In genomic region chr2:7952046-7952445, GRCh38 we compare ENCODE assay signal across 32 cellular contexts.
"Had no signal": no experiment of that assay in that cellular context is flagged by ENCODE, and none has a peak within 500 bp of the region (broad histone marks: within the 10 kb centered on the region; RNA-seq: fewer than 3 reads in every experiment).

No MANE protein-coding gene starts in this region.

- H3K9me3 Mint-ChIP-seq: activated CD4-positive, alpha-beta memory T cell treated with anti-CD3 and anti-CD28 coated beads for 36 hours; activated naive CD4-positive, alpha-beta T cell treated with anti-CD3 and anti-CD28 coated beads, Interleukin-2, amount 10 ng/mL, durations not matched to agents 7 days and 5 days; activated naive CD4-positive, alpha-beta T cell treated with anti-CD3 and anti-CD28 coated beads, Interleukin-2, amount 50 U/mL, for 72 hours; activated T-cell treated with anti-CD3 and anti-CD28 coated beads, Interleukin-2, amount 50 U/mL, for 72 hours; brain; T-helper 2 cell treated with Interferon-gamma antibody and Interleukin-4, amounts not matched to agents 5 μg/mL and 100 μg/mL, for 36 hours had no signal

- H3K27me3 Mint-ChIP-seq: activated CD4-positive, alpha-beta memory T cell treated with anti-CD3 and anti-CD28 coated beads for 36 hours; activated CD4-positive, alpha-beta T cell treated with anti-CD3 and anti-CD28 coated beads for 36 hours; activated naive CD8-positive, alpha-beta T cell treated with anti-CD3 and anti-CD28 coated beads, Interleukin-2, amount 10 ng/mL, durations not matched to agents 7 days and 5 days; brain had no signal

- H3K4me3 ChIP-seq: ascending aorta, cardiac muscle cell, colonic mucosa, gastrocnemius medialis had no signal

- H3K4me1 Mint-ChIP-seq: activated CD4-positive, alpha-beta T cell treated with anti-CD3 and anti-CD28 coated beads for 36 hours; activated CD4-positive, alpha-beta T cell treated with anti-CD3 and anti-CD28 coated beads, Interleukin-2, amount 10 ng/mL, durations not matched to agents 24 days and 14 days; activated CD8-positive, alpha-beta memory T cell treated with anti-CD3 and anti-CD28 coated beads, Interleukin-2, amount 10 ng/mL, durations not matched to agents 7 days and 5 days; activated naive CD4-positive, alpha-beta T cell treated with anti-CD3 and anti-CD28 coated beads, Interleukin-2, amount 10 ng/mL, durations not matched to agents 7 days and 5 days; T-helper 17 cell had no signal

- DNase-seq: activated CD4-positive, alpha-beta memory T cell treated with anti-CD3 and anti-CD28 coated beads for 36 hours; activated CD4-positive, alpha-beta T cell treated with anti-CD3 and anti-CD28 coated beads for 36 hours; activated CD4-positive, alpha-beta T cell treated with anti-CD3 and anti-CD28 coated beads, Interleukin-2, amount 10 ng/mL, durations not matched to agents 24 days and 14 days; activated CD4-positive, CD25-positive, alpha-beta regulatory T cell; activated CD4-positive, CD25-positive, alpha-beta regulatory T cell treated with anti-CD3 and anti-CD28 coated beads, Interleukin-2, amount 50 U/mL, for 72 hours; activated CD8-positive, alpha-beta memory T cell treated with anti-CD3 and anti-CD28 coated beads, Interleukin-2, amount 10 ng/mL, durations not matched to agents 7 days and 5 days; activated CD8-positive, alpha-beta memory T cell treated with anti-CD3 and anti-CD28 coated beads, Interleukin-2, amount 50 U/mL, for 4 hours; activated CD8-positive, alpha-beta T cell treated with anti-CD3 and anti-CD28 coated beads, Interleukin-2, amount 10 ng/mL, durations not matched to agents 7 days and 5 days; activated gamma-delta T cell; activated naive CD4-positive, alpha-beta T cell; activated naive CD4-positive, alpha-beta T cell treated with anti-CD3 and anti-CD28 coated beads, Interleukin-2, amount 10 ng/mL, durations not matched to agents 7 days and 5 days; activated naive CD8-positive, alpha-beta T cell treated with anti-CD3 and anti-CD28 coated beads, Interleukin-2, amount 10 ng/mL, durations not matched to agents 7 days and 5 days; activated T-cell treated with anti-CD3 and anti-CD28 coated beads, Interleukin-2, amount 50 U/mL, for 1 hour; activated T-cell treated with anti-CD3 and anti-CD28 coated beads, Interleukin-2, amount 50 U/mL, for 72 hours; central memory CD4-positive, alpha-beta T cell; cerebellar nuclear complex; colonic mucosa; effector CD8-positive, alpha-beta T cell; foreskin keratinocyte; gastrocnemius medialis; glutamatergic neuron; T-helper 1 cell; T-helper 17 cell; T1000; WERI-Rb-1 had no signal

- H3K9me3 ChIP-seq: ascending aorta, breast epithelium, colonic mucosa, gastrocnemius medialis had no signal

- H3K4me3 Mint-ChIP-seq: activated CD4-positive, alpha-beta memory T cell treated with anti-CD3 and anti-CD28 coated beads for 36 hours; activated CD4-positive, alpha-beta T cell treated with anti-CD3 and anti-CD28 coated beads for 36 hours; activated CD4-positive, alpha-beta T cell treated with anti-CD3 and anti-CD28 coated beads, Interleukin-2, amount 10 ng/mL, durations not matched to agents 24 days and 14 days; activated CD8-positive, alpha-beta memory T cell treated with anti-CD3 and anti-CD28 coated beads, Interleukin-2, amount 10 ng/mL, durations not matched to agents 7 days and 5 days; activated CD8-positive, alpha-beta T cell treated with anti-CD3 and anti-CD28 coated beads, Interleukin-2, amount 10 ng/mL, durations not matched to agents 7 days and 5 days; activated naive CD4-positive, alpha-beta T cell treated with anti-CD3 and anti-CD28 coated beads, Interleukin-2, amount 10 ng/mL, durations not matched to agents 7 days and 5 days; activated naive CD8-positive, alpha-beta T cell treated with anti-CD3 and anti-CD28 coated beads, Interleukin-2, amount 10 ng/mL, durations not matched to agents 7 days and 5 days; activated T-cell treated with anti-CD3 and anti-CD28 coated beads, Interleukin-2, amount 50 U/mL, for 72 hours; brain; T-helper 17 cell; T-helper 2 cell treated with Interferon-gamma antibody and Interleukin-4, amounts not matched to agents 5 μg/mL and 100 μg/mL, for 36 hours had no signal

- H3K36me3 ChIP-seq: ascending aorta, breast epithelium, cardiac muscle cell, colonic mucosa, gastrocnemius medialis, WERI-Rb-1 had no signal

- H3K4me1 ChIP-seq: breast epithelium, colonic mucosa, foreskin keratinocyte, gastrocnemius medialis had no signal

- H3K27ac Mint-ChIP-seq: activated CD4-positive, alpha-beta memory T cell treated with anti-CD3 and anti-CD28 coated beads for 36 hours; activated CD4-positive, alpha-beta T cell treated with anti-CD3 and anti-CD28 coated beads for 36 hours; activated CD4-positive, alpha-beta T cell treated with anti-CD3 and anti-CD28 coated beads, Interleukin-2, amount 10 ng/mL, durations not matched to agents 24 days and 14 days; activated CD8-positive, alpha-beta memory T cell treated with anti-CD3 and anti-CD28 coated beads, Interleukin-2, amount 10 ng/mL, durations not matched to agents 7 days and 5 days; activated CD8-positive, alpha-beta T cell treated with anti-CD3 and anti-CD28 coated beads, Interleukin-2, amount 10 ng/mL, durations not matched to agents 7 days and 5 days; activated naive CD4-positive, alpha-beta T cell treated with anti-CD3 and anti-CD28 coated beads, Interleukin-2, amount 10 ng/mL, durations not matched to agents 7 days and 5 days; activated naive CD4-positive, alpha-beta T cell treated with anti-CD3 and anti-CD28 coated beads, Interleukin-2, amount 50 U/mL, for 72 hours; activated naive CD8-positive, alpha-beta T cell treated with anti-CD3 and anti-CD28 coated beads, Interleukin-2, amount 10 ng/mL, durations not matched to agents 7 days and 5 days; activated T-cell treated with anti-CD3 and anti-CD28 coated beads, Interleukin-2, amount 50 U/mL, for 72 hours; T-helper 17 cell; T-helper 2 cell treated with Interferon-gamma antibody and Interleukin-4, amounts not matched to agents 5 μg/mL and 100 μg/mL, for 36 hours had no signal

- H3K36me3 Mint-ChIP-seq: activated CD4-positive, alpha-beta memory T cell treated with anti-CD3 and anti-CD28 coated beads for 36 hours; activated CD8-positive, alpha-beta memory T cell treated with anti-CD3 and anti-CD28 coated beads, Interleukin-2, amount 10 ng/mL, durations not matched to agents 7 days and 5 days; activated naive CD4-positive, alpha-beta T cell treated with anti-CD3 and anti-CD28 coated beads, Interleukin-2, amount 10 ng/mL, durations not matched to agents 7 days and 5 days; activated naive CD4-positive, alpha-beta T cell treated with anti-CD3 and anti-CD28 coated beads, Interleukin-2, amount 50 U/mL, for 72 hours; activated naive CD8-positive, alpha-beta T cell treated with anti-CD3 and anti-CD28 coated beads, Interleukin-2, amount 10 ng/mL, durations not matched to agents 7 days and 5 days; brain had no signal

- H3K27me3 ChIP-seq: ascending aorta, breast epithelium, cardiac muscle cell, colonic mucosa, foreskin keratinocyte had no signal

- H3K27ac ChIP-seq: breast epithelium, cardiac muscle cell, colonic mucosa, epithelial cell of prostate, foreskin keratinocyte, gastrocnemius medialis, WERI-Rb-1 had no signal

- ATAC-seq: activated CD4-positive, alpha-beta T cell treated with anti-CD3 and anti-CD28 coated beads for 36 hours; activated CD8-positive, alpha-beta memory T cell treated with anti-CD3 and anti-CD28 coated beads, Interleukin-2, amount 10 ng/mL, durations not matched to agents 7 days and 5 days; activated CD8-positive, alpha-beta T cell treated with anti-CD3 and anti-CD28 coated beads, Interleukin-2, amount 10 ng/mL, durations not matched to agents 7 days and 5 days; activated naive CD4-positive, alpha-beta T cell treated with anti-CD3 and anti-CD28 coated beads, Interleukin-2, amount 50 U/mL, for 72 hours; activated T-cell treated with anti-CD3 and anti-CD28 coated beads, Interleukin-2, amount 50 U/mL, for 72 hours; foreskin keratinocyte; gastrocnemius medialis; T-helper 17 cell had no signal
